ENCODE assay signal across 27 cellular contexts in genomic region chr5:168244838-168245555, GRCh38. TPM values are rescaled to one million over a fixed set of nuclear protein-coding genes. Genes with fewer than 3 reads are reported as not detected.
"Had no signal": no experiment of that assay in that cellular context is flagged by ENCODE, and none has a peak within 500 bp of the region (broad histone marks: within the 10 kb centered on the region; RNA-seq: fewer than 3 reads in every experiment).

No MANE protein-coding gene starts in this region.

- H3K4me2 ChIP-seq: hepatocyte had no signal

- H3K27ac Mint-ChIP-seq: activated CD4-positive, alpha-beta memory T cell treated with anti-CD3 and anti-CD28 coated beads, Interleukin-2, amount 10 ng/mL, durations not matched to agents 7 days and 5 days; activated CD4-positive, alpha-beta T cell treated with anti-CD3 and anti-CD28 coated beads, Interleukin-2, amount 10 ng/mL, durations not matched to agents 24 days and 14 days; activated CD8-positive, alpha-beta memory T cell treated with anti-CD3 and anti-CD28 coated beads, Interleukin-2, amount 10 ng/mL, durations not matched to agents 7 days and 5 days; activated naive CD8-positive, alpha-beta T cell treated with anti-CD3 and anti-CD28 coated beads, Interleukin-2, amount 50 U/mL, for 24 hours; activated T-helper 1 cell treated with anti-CD3 and anti-CD28 coated beads, Interleukin-12 subunit alpha, Interleukin-12 subunit beta, Interleukin-2, Interleukin-4 antibody, amounts not matched to agents 30 ng/mL and 10 ng/mL and 1 ng/mL, durations not matched to agents 14 hours and 24 hours and 36 hours; immature natural killer cell; naive thymus-derived CD4-positive, alpha-beta T cell; T-helper 1 cell treated with Interleukin-12 subunit alpha and Interleukin-12 subunit beta and Interleukin-4 antibody, amounts not matched to agents 30 μg/mL and 1 μg/mL, for 36 hours had no signal

- H3K79me2 ChIP-seq: hepatocyte had no signal

- H3K36me3 ChIP-seq: cardiac muscle cell, thyroid gland had no signal

- DNase-seq: activated CD4-positive, alpha-beta memory T cell treated with anti-CD3 and anti-CD28 coated beads, Interleukin-2, amount 10 ng/mL, durations not matched to agents 7 days and 5 days; activated CD4-positive, alpha-beta T cell treated with anti-CD3 and anti-CD28 coated beads, Interleukin-2, amount 10 ng/mL, durations not matched to agents 24 days and 14 days; activated CD8-positive, alpha-beta memory T cell treated with anti-CD3 and anti-CD28 coated beads, Interleukin-2, amount 10 ng/mL, durations not matched to agents 7 days and 5 days; activated gamma-delta T cell; activated naive CD4-positive, alpha-beta T cell treated with anti-CD3 and anti-CD28 coated beads, Interleukin-2, amount 50 U/mL, for 16 hours; activated naive CD8-positive, alpha-beta T cell treated with anti-CD3 and anti-CD28 coated beads, Interleukin-2, amount 50 U/mL, for 24 hours; activated T-cell treated with anti-CD3 and anti-CD28 coated beads for 4 hours; body of pancreas; effector CD4-positive, alpha-beta T cell; erythroblast; glutamatergic neuron; immature natural killer cell; kidney glomerular epithelial cell; left ventricle myocardium inferior; naive thymus-derived CD4-positive, alpha-beta T cell; occipital lobe; posterior cingulate gyrus; retina; stimulated activated CD4-positive, alpha-beta T cell treated with anti-CD3 and anti-CD28 coated beads, Interleukin-4, amount 100 ng/mL, for 24 hours; stimulated activated naive CD8-positive, alpha-beta T cell treated with anti-CD3 and anti-CD28 coated beads, Interleukin-15, Interleukin-2, amounts not matched to agents 100 U/mL and 50 U/mL, for 24 hours; substantia nigra; thyroid gland had no signal

- ATAC-seq: activated CD8-positive, alpha-beta memory T cell treated with anti-CD3 and anti-CD28 coated beads, Interleukin-2, amount 10 ng/mL, durations not matched to agents 7 days and 5 days; activated naive CD8-positive, alpha-beta T cell treated with anti-CD3 and anti-CD28 coated beads, Interleukin-2, amount 50 U/mL, for 24 hours; body of pancreas; naive thymus-derived CD4-positive, alpha-beta T cell; stimulated activated naive CD8-positive, alpha-beta T cell treated with anti-CD3 and anti-CD28 coated beads, Interleukin-15, Interleukin-2, amounts not matched to agents 100 U/mL and 50 U/mL, for 24 hours had no signal

- H3K36me3 Mint-ChIP-seq: activated CD8-positive, alpha-beta memory T cell treated with anti-CD3 and anti-CD28 coated beads, Interleukin-2, amount 10 ng/mL, durations not matched to agents 7 days and 5 days; immature natural killer cell; naive thymus-derived CD4-positive, alpha-beta T cell had no signal

- H3K4me3 ChIP-seq: body of pancreas, cardiac muscle cell, hepatocyte, left ventricle myocardium inferior, thyroid gland had no signal

- H2AFZ ChIP-seq: hepatocyte had no signal

- H3K4me3 Mint-ChIP-seq: activated CD4-positive, alpha-beta memory T cell treated with anti-CD3 and anti-CD28 coated beads, Interleukin-2, amount 10 ng/mL, durations not matched to agents 7 days and 5 days; activated CD4-positive, alpha-beta T cell treated with anti-CD3 and anti-CD28 coated beads, Interleukin-2, amount 10 ng/mL, durations not matched to agents 24 days and 14 days; activated CD8-positive, alpha-beta memory T cell treated with anti-CD3 and anti-CD28 coated beads, Interleukin-2, amount 10 ng/mL, durations not matched to agents 7 days and 5 days; activated naive CD8-positive, alpha-beta T cell treated with anti-CD3 and anti-CD28 coated beads, Interleukin-2, amount 50 U/mL, for 24 hours; activated T-helper 1 cell treated with anti-CD3 and anti-CD28 coated beads, Interleukin-12 subunit alpha, Interleukin-12 subunit beta, Interleukin-2, Interleukin-4 antibody, amounts not matched to agents 30 ng/mL and 10 ng/mL and 1 ng/mL, durations not matched to agents 14 hours and 24 hours and 36 hours; immature natural killer cell; naive thymus-derived CD4-positive, alpha-beta T cell; neural crest cell; T-helper 1 cell treated with Interleukin-12 subunit alpha and Interleukin-12 subunit beta and Interleukin-4 antibody, amounts not matched to agents 30 μg/mL and 1 μg/mL, for 36 hours had no signal

- H3K9me3 ChIP-seq: body of pancreas, left ventricle myocardium inferior, thyroid gland had no signal

- H3K4me1 Mint-ChIP-seq: activated naive CD8-positive, alpha-beta T cell treated with anti-CD3 and anti-CD28 coated beads, Interleukin-2, amount 50 U/mL, for 24 hours; immature natural killer cell; neural crest cell had no signal

- H3K4me1 ChIP-seq: body of pancreas, thyroid gland had no signal

- H3K27ac ChIP-seq: body of pancreas, cardiac muscle cell, hepatocyte, left ventricle myocardium inferior, thyroid gland had no signal

- H3K9me3 Mint-ChIP-seq: activated naive CD8-positive, alpha-beta T cell treated with anti-CD3 and anti-CD28 coated beads, Interleukin-2, amount 50 U/mL, for 24 hours; activated T-helper 1 cell treated with anti-CD3 and anti-CD28 coated beads, Interleukin-12 subunit alpha, Interleukin-12 subunit beta, Interleukin-2, Interleukin-4 antibody, amounts not matched to agents 30 ng/mL and 10 ng/mL and 1 ng/mL, durations not matched to agents 14 hours and 24 hours and 36 hours; neural crest cell; T-helper 1 cell treated with Interleukin-12 subunit alpha and Interleukin-12 subunit beta and Interleukin-4 antibody, amounts not matched to agents 30 μg/mL and 1 μg/mL, for 36 hours had no signal

- H3K27me3 Mint-ChIP-seq: activated CD4-positive, alpha-beta T cell treated with anti-CD3 and anti-CD28 coated beads, Interleukin-2, amount 10 ng/mL, durations not matched to agents 24 days and 14 days; activated CD8-positive, alpha-beta memory T cell treated with anti-CD3 and anti-CD28 coated beads, Interleukin-2, amount 10 ng/mL, durations not matched to agents 7 days and 5 days; activated naive CD8-positive, alpha-beta T cell treated with anti-CD3 and anti-CD28 coated beads, Interleukin-2, amount 50 U/mL, for 24 hours had no signal

- H3K27me3 ChIP-seq: body of pancreas, cardiac muscle cell, hepatocyte, thyroid gland had no signal

RNA-seq across cellular contexts. Expression of gene WWC1, which starts 46.4 kb away (rescaled TPM):
- total RNA-seq: activated CD4-positive, alpha-beta memory T cell treated with anti-CD3 and anti-CD28 coated beads, Interleukin-2, amount 10 ng/mL, durations not matched to agents 7 days and 5 days had no signal
